In the genomic region with DNA sequence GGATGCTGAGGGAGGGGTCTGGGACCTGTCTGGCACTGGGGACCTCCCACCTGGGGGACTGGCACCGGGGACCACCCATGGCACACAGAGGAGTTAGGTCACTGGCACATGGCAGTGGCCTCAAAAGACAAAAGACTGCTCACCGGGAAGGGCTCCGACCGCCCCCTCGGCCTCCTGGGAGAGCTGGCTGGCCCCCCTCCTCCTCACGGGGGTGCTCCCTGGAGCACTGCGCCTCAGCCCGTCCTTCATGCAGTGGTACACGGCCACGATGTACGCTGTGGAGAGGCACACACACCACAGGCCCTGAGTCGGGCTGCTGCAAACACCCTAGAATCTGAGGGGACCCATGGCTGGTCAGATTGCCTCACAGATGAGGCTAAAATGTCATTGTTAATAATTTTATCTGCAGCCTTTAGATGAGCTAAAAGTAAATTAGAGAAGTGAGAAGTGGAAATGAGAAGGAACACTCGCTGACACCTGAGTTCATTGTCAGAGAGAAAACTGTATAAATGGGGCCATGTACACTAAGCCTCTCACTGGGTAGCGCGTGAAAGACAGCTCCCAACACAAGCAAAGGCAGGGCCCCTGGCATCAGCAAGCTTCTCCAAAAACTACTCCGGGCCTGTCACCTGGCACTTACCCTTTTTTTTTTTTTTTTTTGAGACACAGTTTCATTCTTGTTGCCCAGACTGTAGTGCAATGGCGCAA, we compare ENCODE assay signal across 20 cellular contexts. TPM values are rescaled to one million over a fixed set of nuclear protein-coding genes. Genes with fewer than 3 reads are reported as not detected.
DNase-seq lines count a peak whose midpoint lies in the region; ATAC-seq and TF ChIP-seq lines count a peak whose summit lies in the region.
"Had no signal": no experiment of that assay in that cellular context is flagged by ENCODE, and none has a peak within 500 bp of the region (broad histone marks: within the 10 kb centered on the region; RNA-seq: fewer than 3 reads in every experiment).

No MANE protein-coding gene starts in this region.

- H3K27ac Mint-ChIP-seq in chondrocyte (ENCODE audit: unreplicated experiment), result no peak overlapping the region
- H3K27ac Mint-ChIP-seq in nephron progenitor cell, result peak overlapping the region; percentile 59
- H3K27ac Mint-ChIP-seq: HFFc6 had no signal

- intact Hi-C loops in Right ventricle myocardium inferior (cut with DNase I) (no loop called here), left ventricle myocardium superior (cut with micrococcal nuclease) (no loop called here), esophagus muscularis mucosa (cut with DNase I) (no loop called here)

- ATAC-seq in Right ventricle myocardium inferior (peak; percentile 28), left ventricle myocardium superior (no peak), GM21619 (IDR thresholded peaks at IDR 0.05; ENCODE audit: unreplicated experiment) (no peak)

- DNase-seq in Right ventricle myocardium inferior (ENCODE audit: missing footprints) (no peak), left ventricle myocardium superior (no peak), chondrocyte (ENCODE audit: low spot score) (peak; percentile 79), nephron progenitor cell (no peak), T-helper 1 cell (no peak), NCI-H446 (lab: John Stamatoyannopoulos, UW) (no peak), esophagus muscularis mucosa (ENCODE audit: extremely low spot score) (no peak)
- DNase-seq: Calu3; CD4-positive, alpha-beta memory T cell; DMS53; HFFc6; NCI-H1417; NCI-H187 treated with DMSO at 0.1 percent for 48 hours; NCI-H446 treated with DMSO at 0.1 percent for 48 hours; NK-92 treated with Interleukin-12 subunit alpha and Interleukin-12 subunit beta, amount 100 ng/mL, for 24 hours; RPMI8226 had no signal

- H3K27ac ChIP-seq in esophagus muscularis mucosa (replicated peaks in 1 of 4), result no peak overlapping the region
- H3K27ac ChIP-seq: 22Rv1 had no signal

- peaks cover 43 to 90% (median 87%) of the 10 kb centered on the region in 4 donors for H3K36me3 ChIP-seq in esophagus muscularis mucosa

- no peaks in the 10 kb centered on the region for H3K4me1 Mint-ChIP-seq in chondrocyte (ENCODE audit: low read depth)
- peaks cover 21% of the 10 kb centered on the region for H3K4me1 Mint-ChIP-seq in nephron progenitor cell

- H3K9me3 Mint-ChIP-seq in chondrocyte (ENCODE audit: low read depth), result no peaks in the 10 kb centered on the region
- no peaks in the 10 kb centered on the region for H3K9me3 Mint-ChIP-seq in nephron progenitor cell
- H3K9me3 Mint-ChIP-seq: CD4-positive, alpha-beta memory T cell; HFFc6 had no signal

- TF ChIP-seq POLR2A in esophagus muscularis mucosa (IDR thresholded peaks at IDR 0.05; ENCODE audit: low read depth), result no peak

- WGBS in esophagus muscularis mucosa, result 95% methylated on average over 8 of the region's 17 CpGs

- no peak overlapping the region for H3K4me3 Mint-ChIP-seq in chondrocyte (ENCODE audit: unreplicated experiment)
- H3K4me3 Mint-ChIP-seq in nephron progenitor cell, result no peak overlapping the region
- H3K4me3 Mint-ChIP-seq: CD4-positive, alpha-beta memory T cell; HFFc6 had no signal

- H3K36me3 Mint-ChIP-seq in chondrocyte (ENCODE audit: low read depth) (peaks cover 58% of the 10 kb centered on the region), nephron progenitor cell (ENCODE audit: low read depth) (peaks cover 93% of the 10 kb centered on the region)

- no peaks in the 10 kb centered on the region for H3K4me1 ChIP-seq in esophagus muscularis mucosa

- no peaks in the 10 kb centered on the region for H3K9me3 ChIP-seq in esophagus muscularis mucosa

- H3K4me3 ChIP-seq in esophagus muscularis mucosa, result no peak overlapping the region

- H3K27me3 Mint-ChIP-seq in chondrocyte (ENCODE audit: low read depth), result no peaks in the 10 kb centered on the region
- no peaks in the 10 kb centered on the region for H3K27me3 Mint-ChIP-seq in nephron progenitor cell (ENCODE audit: low read depth, poor library complexity)
- H3K27me3 Mint-ChIP-seq: CD4-positive, alpha-beta memory T cell had no signal

- TF ChIP-seq EP300 in esophagus muscularis mucosa (IDR thresholded peaks at IDR 0.05), result no peak

- no peaks in the 10 kb centered on the region for H3K27me3 ChIP-seq in esophagus muscularis mucosa

- no peak for TF ChIP-seq CTCF in chondrocyte (IDR thresholded peaks at IDR 0.05)
- no peak for TF ChIP-seq CTCF in nephron progenitor cell (IDR thresholded peaks at IDR 0.05)
- TF ChIP-seq CTCF in esophagus muscularis mucosa (IDR thresholded peaks at IDR 0.05), result no peak

RNA-seq across cellular contexts. Expression of a gene that starts 14.1 kb away (rescaled TPM):
- total RNA-seq in Right ventricle myocardium inferior (not detected), left ventricle myocardium superior (not detected), chondrocyte (not detected in 3 replicates), esophagus muscularis mucosa (1 to 10 TPM; 1.7 to 4.1 (median 3.7) TPM)
- total RNA-seq: Calu3; CD4-positive, alpha-beta memory T cell; HFFc6; HT-29 had no signal

RNA-seq across cellular contexts. Expression of a gene that starts 22.3 kb away (rescaled TPM):
- total RNA-seq in Right ventricle myocardium inferior (not detected), left ventricle myocardium superior (not detected), chondrocyte (not detected in 3 replicates), esophagus muscularis mucosa (not detected)
- total RNA-seq: Calu3; CD4-positive, alpha-beta memory T cell; H1; HT-29 had no signal

RNA-seq across cellular contexts. Expression of a gene that starts 54.5 kb away (rescaled TPM):
- 12.1 TPM for total RNA-seq in Right ventricle myocardium inferior
- 13.0 TPM for total RNA-seq in left ventricle myocardium superior
- 44.7 to 65.7 TPM (median 48.0 TPM) in 3 replicates for total RNA-seq in chondrocyte
- total RNA-seq in esophagus muscularis mucosa, result 10 to 100 TPM; 17.2 to 32.4 (median 24.8) TPM

RNA-seq across cellular contexts. Expression of a gene that starts 54.7 kb away (rescaled TPM):
- total RNA-seq in Right ventricle myocardium inferior (62.5 TPM), left ventricle myocardium superior (75.1 TPM), chondrocyte (18.5 to 19.5 TPM (median 19.0 TPM) in 3 replicates), esophagus muscularis mucosa (10 to 100 TPM; 39.7 to 68.4 (median 55.8) TPM)
